ENCODE assay signal across 9 cellular contexts in genomic region chr12:110661337-110661972, GRCh38. TPM values are rescaled to one million over a fixed set of nuclear protein-coding genes. Genes with fewer than 3 reads are reported as not detected.
A peak's percentile ranks its signal among the peaks of the same experiment; 100 is the strongest.
DNase-seq lines count a peak whose midpoint lies in the region; ATAC-seq and TF ChIP-seq lines count a peak whose summit lies in the region.
"Had no signal": no experiment of that assay in that cellular context is flagged by ENCODE, and none has a peak within 500 bp of the region (broad histone marks: within the 10 kb centered on the region; RNA-seq: fewer than 3 reads in every experiment).

No MANE protein-coding gene starts in this region.

- TF ChIP-seq CTCF in esophagus squamous epithelium (IDR thresholded peaks at IDR 0.05), result no peak

- no peaks in the 10 kb centered on the region for H3K9me3 ChIP-seq in CD4-positive, alpha-beta memory T cell (ENCODE audit: control insufficient read depth in 1 of 2, low read length in 2 of 2)
- H3K9me3 ChIP-seq in esophagus squamous epithelium, result peaks cover 0 to 20% (median 4%) of the 10 kb centered on the region in 3 donors

- peaks cover 3 to 15% (median 11%) of the 10 kb centered on the region in 4 donors for H3K4me1 Mint-ChIP-seq in CD4-positive, alpha-beta memory T cell

- no peak overlapping the region for H3K4me3 ChIP-seq in CD4-positive, alpha-beta memory T cell (ENCODE audit: low read length in 2 of 2)
- peak overlapping the region in 1 of 4 donors; percentile 23 for H3K4me3 ChIP-seq in esophagus squamous epithelium

- H3K4me3 Mint-ChIP-seq in CD4-positive, alpha-beta memory T cell, result peak overlapping the region in 6 of 8 donors; percentile 38 to 59 (median 49)

- intact Hi-C loops in CD4-positive, alpha-beta memory T cell (cut with micrococcal nuclease), result no loop called here
- intact Hi-C loops in esophagus squamous epithelium (cut with DNase I), result no loop called here

- H3K36me3 ChIP-seq in CD4-positive, alpha-beta memory T cell (ENCODE audit: insufficient read depth, low read length), result no peaks in the 10 kb centered on the region
- no peaks in the 10 kb centered on the region for H3K36me3 ChIP-seq in esophagus squamous epithelium

- no peak for TF ChIP-seq POLR2A in esophagus squamous epithelium (IDR thresholded peaks at IDR 0.05)

- H3K27ac ChIP-seq in CD4-positive, alpha-beta memory T cell (ENCODE audit: low read depth, low read length), result no peak overlapping the region
- no peak overlapping the region for H3K27ac ChIP-seq in esophagus squamous epithelium

- peaks cover 17 to 32% of the 10 kb centered on the region in 2 donors for H3K36me3 Mint-ChIP-seq in CD4-positive, alpha-beta memory T cell

- peak in 1 of 5 donors; percentile 14 for DNase-seq in CD4-positive, alpha-beta memory T cell
- peak; percentile 78 to 80 for DNase-seq in activated T-cell treated with anti-CD3 and anti-CD28 coated beads, Interleukin-2, amount 50 U/mL, for 48 hours
- peak in 2 of 3 donors; percentile 27 to 42 for DNase-seq in stimulated activated CD4-positive, alpha-beta T cell treated with anti-CD3 and anti-CD28 coated beads, Interleukin-12 subunit alpha, Interleukin-12 subunit beta, amount 100 ng/mL, for 48 hours (ENCODE audit: low read depth in 2 of 3, low spot score in 1 of 3)
- DNase-seq in esophagus squamous epithelium (lab: John Stamatoyannopoulos, UW), result no peak
- no peak for DNase-seq in dedifferentiated amniotic fluid mesenchymal stem cell (ENCODE audit: extremely low spot score)
- DNase-seq in RPMI8226, result no peak

- H3K27ac Mint-ChIP-seq in CD4-positive, alpha-beta memory T cell, result peak overlapping the region in 5 of 7 donors; percentile 41 to 84 (median 81)

- CTCF ChIA-PET in CD4-positive, alpha-beta memory T cell (lab: Charles Lee; ENCODE audit: partially characterized antibody), result no interaction called here

- ATAC-seq in GM19467 (IDR thresholded peaks at IDR 0.05; ENCODE audit: unreplicated experiment), result peak; percentile 82
- peak; percentile 58 for ATAC-seq in HG03469 (IDR thresholded peaks at IDR 0.05; ENCODE audit: unreplicated experiment)

- no peaks in the 10 kb centered on the region for H3K27me3 ChIP-seq in CD4-positive, alpha-beta memory T cell (ENCODE audit: insufficient read depth, low read length)
- no peaks in the 10 kb centered on the region for H3K27me3 ChIP-seq in esophagus squamous epithelium

- 54 to 69% methylated on average over 8 to 19 of the region's 23 CpGs for WGBS in esophagus squamous epithelium, 2 donors

- H3K4me1 ChIP-seq in CD4-positive, alpha-beta memory T cell (ENCODE audit: insufficient read depth, low read length), result peaks cover 7% of the 10 kb centered on the region
- H3K4me1 ChIP-seq in esophagus squamous epithelium, result peaks cover 0 to 13% (median 0%) of the 10 kb centered on the region in 3 donors

- POLR2A ChIA-PET in CD4-positive, alpha-beta memory T cell (lab: Charles Lee; ENCODE audit: partially characterized antibody), result no interaction called here

- H3K9me3 Mint-ChIP-seq in CD4-positive, alpha-beta memory T cell, result peaks cover 0 to 27% (median 19%) of the 10 kb centered on the region in 8 donors

- no peaks in the 10 kb centered on the region for H3K27me3 Mint-ChIP-seq in CD4-positive, alpha-beta memory T cell

RNA-seq across cellular contexts. Expression of gene HVCN1, which starts 27.5 kb away (rescaled TPM):
- 1 to 10 TPM; 6.4 to 7.8 TPM for total RNA-seq in CD4-positive, alpha-beta memory T cell
- polyA plus RNA-seq in CD4-positive, alpha-beta memory T cell, result 10 to 100 TPM in 1 of 2 donors, 1 to 10 TPM in 1; 7.4 to 16.4 TPM
- total RNA-seq in esophagus squamous epithelium, result 1 to 10 TPM; 1.0 to 5.7 (median 1.7) TPM
- polyA plus RNA-seq: neural cell had no signal

RNA-seq across cellular contexts. Expression of gene TCTN1, which starts 47.5 kb away (rescaled TPM):
- total RNA-seq in CD4-positive, alpha-beta memory T cell, result 1 to 10 TPM; 5.8 to 7.7 TPM
- polyA plus RNA-seq in CD4-positive, alpha-beta memory T cell, result 1 to 10 TPM; 5.9 to 6.1 TPM
- 10 to 100 TPM in 2 of 4 donors, 1 to 10 TPM in 2; 4.4 to 15.6 (median 8.8) TPM for total RNA-seq in esophagus squamous epithelium

Comparison
In these comparisons a context has a peak if more than half of its experiments do, and no peak if none do; other contexts are left out.
1. DNase-seq: peak in activated T-cell treated with anti-CD3 and anti-CD28 coated beads, Interleukin-2, amount 50 U/mL, for 48 hours (2 of 2) and stimulated activated CD4-positive, alpha-beta T cell treated with anti-CD3 and anti-CD28 coated beads, Interleukin-12 subunit alpha, Interleukin-12 subunit beta, amount 100 ng/mL, for 48 hours (2 of 3); none in esophagus squamous epithelium (single experiment), dedifferentiated amniotic fluid mesenchymal stem cell (single experiment) and RPMI8226 (single experiment).